ENCODE assay signal across 1 cellular context in the genomic region with DNA sequence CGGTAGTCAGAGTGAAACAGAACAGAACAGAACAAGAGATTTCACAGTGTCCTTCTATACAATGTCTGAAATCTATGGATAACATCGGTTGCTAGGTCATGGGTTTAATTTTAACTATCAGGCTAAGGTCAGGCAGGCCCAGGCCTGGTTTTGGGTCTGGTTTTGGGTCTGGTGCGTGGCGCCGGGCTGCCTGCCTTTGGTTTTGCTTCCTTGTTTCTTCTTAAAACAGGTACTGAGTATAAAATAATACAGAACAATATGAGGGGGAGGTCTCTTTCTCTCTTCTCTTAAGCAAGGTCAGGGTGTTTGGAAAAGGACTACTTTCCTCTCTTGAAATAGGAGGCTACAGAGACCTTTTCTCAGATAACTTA.
TF ChIP-seq lines count a peak whose summit lies in the region.

No MANE protein-coding gene starts in this region.

TF ChIP-seq in IMR-90, 13 proteins besides CTCF, POLR2A, EP300 and RAD21 (continued from another document):
- TF ChIP-seq ELK1 (IDR thresholded peaks at IDR 0.05; ENCODE audit: borderline replicate concordance, low read depth, low read length) (no peak), SMC3 (IDR thresholded peaks at IDR 0.05; ENCODE audit: low read depth, low read length) (no peak)
TF ChIP-seq in IMR-90: peak in this region for 0.
